In genomic region chr15:74817370-74817737, GRCh38 we compare ENCODE assay signal across 12 cellular contexts. TPM values are rescaled to one million over a fixed set of nuclear protein-coding genes. Genes with fewer than 3 reads are reported as not detected.
A peak's percentile ranks its signal among the peaks of the same experiment; 100 is the strongest.
DNase-seq lines count a peak whose midpoint lies in the region; ATAC-seq and TF ChIP-seq lines count a peak whose summit lies in the region.
"Had no signal": no experiment of that assay in that cellular context is flagged by ENCODE, and none has a peak within 500 bp of the region (broad histone marks: within the 10 kb centered on the region; RNA-seq: fewer than 3 reads in every experiment).

No MANE protein-coding gene starts in this region.

- H3K27ac Mint-ChIP-seq in naive thymus-derived CD4-positive, alpha-beta T cell = no peak overlapping the region
- H3K27ac Mint-ChIP-seq: activated naive CD4-positive, alpha-beta T cell treated with anti-CD3 and anti-CD28 coated beads, Interleukin-2, amount 50 U/mL, for 24 hours had no signal

- no peaks in the 10 kb centered on the region for H3K9me3 ChIP-seq in naive thymus-derived CD4-positive, alpha-beta T cell (ENCODE audit: control insufficient read depth in 2 of 3, low read length in 3 of 3)

- intact Hi-C loops in naive thymus-derived CD4-positive, alpha-beta T cell (cut with micrococcal nuclease) = no loop called here

- H3K36me3 Mint-ChIP-seq in naive thymus-derived CD4-positive, alpha-beta T cell = no peaks in the 10 kb centered on the region
- H3K36me3 Mint-ChIP-seq: activated naive CD4-positive, alpha-beta T cell treated with anti-CD3 and anti-CD28 coated beads, Interleukin-2, amount 50 U/mL, for 24 hours had no signal

- no peak overlapping the region for H3K27ac ChIP-seq in naive thymus-derived CD4-positive, alpha-beta T cell (ENCODE audit: low read depth, low read length)

- H3K4me3 ChIP-seq in AG04449 (ENCODE audit: low read depth, low read length) = no peak overlapping the region
- no peak overlapping the region for H3K4me3 ChIP-seq in naive thymus-derived CD4-positive, alpha-beta T cell (ENCODE audit: low read length)
- H3K4me3 ChIP-seq: lung had no signal

- no peaks in the 10 kb centered on the region for H3K36me3 ChIP-seq in naive thymus-derived CD4-positive, alpha-beta T cell (ENCODE audit: control insufficient read depth in 2 of 3, insufficient read depth in 3 of 3, low read length in 3 of 3)

- H3K27me3 Mint-ChIP-seq in naive thymus-derived CD4-positive, alpha-beta T cell = peaks cover 0 to 3% (median 0%) of the 10 kb centered on the region in 5 donors
- H3K27me3 Mint-ChIP-seq: activated naive CD4-positive, alpha-beta T cell treated with anti-CD3 and anti-CD28 coated beads, Interleukin-2, amount 50 U/mL, for 24 hours had no signal

- DNase-seq in AG04449 (ENCODE audit: low read depth, low spot score) = no peak
- peak; percentile 71 for DNase-seq in HuH-7.5 (ENCODE audit: low spot score)
- DNase-seq in T47D (ENCODE audit: low read depth in 1 of 2, low spot score in 1 of 2) = peak; percentile 82 to 97
- peak; percentile 79 for DNase-seq in kidney tubule cell (ENCODE audit: low spot score)
- no peak for DNase-seq in GDM1 (lab: John Stamatoyannopoulos, UW)
- DNase-seq in NCI-H2107 treated with DMSO at 0.1 percent for 48 hours (lab: John Stamatoyannopoulos, UW; ENCODE audit: unreplicated experiment) = no peak
- no peak for DNase-seq in naive thymus-derived CD4-positive, alpha-beta T cell
- DNase-seq: NCI-H748 treated with DMSO at 0.1 percent for 48 hours had no signal

- TF ChIP-seq CTCF in AG04449 (IDR thresholded peaks at IDR 0.05; ENCODE audit: insufficient read depth, low read length, missing control alignments) = peak; percentile 40

- in situ Hi-C loops in T47D (cut with HindIII; ENCODE audit: low pct_unique_long_range_greater_than_20kb, low sequenced_read_pairs) = no loop called here

- no peak for ATAC-seq in naive thymus-derived CD4-positive, alpha-beta T cell
- no peak for ATAC-seq in HG02885 (IDR thresholded peaks at IDR 0.05; ENCODE audit: poor library complexity, unreplicated experiment)

- CTCF ChIA-PET in AG04449 (lab: Yijun Ruan, JAX) = interaction anchor here (0.7 to 1.9 kb wide), 9 partner anchors 10 to 84 kb away, joined by 3 to 9 read pairs (median 4); partner anchors contain the start of gene MPI
- CTCF ChIA-PET in naive thymus-derived CD4-positive, alpha-beta T cell (lab: Charles Lee) = no interaction called here

- H3K4me1 ChIP-seq in naive thymus-derived CD4-positive, alpha-beta T cell (ENCODE audit: control insufficient read depth in 2 of 2, insufficient read depth in 2 of 2, low read length in 2 of 2) = no peaks in the 10 kb centered on the region

- no peak overlapping the region for H3K4me3 Mint-ChIP-seq in naive thymus-derived CD4-positive, alpha-beta T cell
- H3K4me3 Mint-ChIP-seq: activated naive CD4-positive, alpha-beta T cell treated with anti-CD3 and anti-CD28 coated beads, Interleukin-2, amount 50 U/mL, for 24 hours had no signal

- POLR2A ChIA-PET in AG04449 (lab: Yijun Ruan, JAX) = no interaction called here
- POLR2A ChIA-PET in naive thymus-derived CD4-positive, alpha-beta T cell (lab: Charles Lee) = no interaction called here

- H3K4me1 Mint-ChIP-seq in naive thymus-derived CD4-positive, alpha-beta T cell = peaks cover 0 to 17% (median 0%) of the 10 kb centered on the region in 7 donors

- H3K27me3 ChIP-seq in naive thymus-derived CD4-positive, alpha-beta T cell (ENCODE audit: control insufficient read depth in 2 of 2, insufficient read depth in 2 of 2, low read length in 2 of 2) = no peaks in the 10 kb centered on the region

- H3K9me3 Mint-ChIP-seq in naive thymus-derived CD4-positive, alpha-beta T cell = no peaks in the 10 kb centered on the region
- H3K9me3 Mint-ChIP-seq: activated naive CD4-positive, alpha-beta T cell treated with anti-CD3 and anti-CD28 coated beads, Interleukin-2, amount 50 U/mL, for 24 hours had no signal

RNA-seq across cellular contexts. Expression of gene LMAN1L, which starts 4.7 kb away (rescaled TPM):
- total RNA-seq in naive thymus-derived CD4-positive, alpha-beta T cell = 1 to 10 TPM in 4 of 5 experiments, under 1 TPM in 1; 0.35 to 2.4 (median 1.3) TPM
- polyA plus RNA-seq in naive thymus-derived CD4-positive, alpha-beta T cell = not detected
- total RNA-seq: Daoy had no signal

RNA-seq across cellular contexts. Expression of gene CPLX3, which starts 9.1 kb away (rescaled TPM):
- under 1 TPM in 2 of 5 experiments, not detected in 3; 0.27 to 0.60 TPM for total RNA-seq in naive thymus-derived CD4-positive, alpha-beta T cell
- polyA plus RNA-seq in naive thymus-derived CD4-positive, alpha-beta T cell = not detected
- total RNA-seq: Daoy, lung had no signal

RNA-seq across cellular contexts. Expression of gene ULK3, which starts 25.6 kb away (rescaled TPM):
- total RNA-seq in naive thymus-derived CD4-positive, alpha-beta T cell = 100 to 1,000 TPM in 1 of 5 experiments, 10 to 100 TPM in 4; 53.2 to 106 (median 59.2) TPM
- 10 to 100 TPM; 15.4 to 32.8 TPM for polyA plus RNA-seq in naive thymus-derived CD4-positive, alpha-beta T cell

RNA-seq across cellular contexts. Expression of gene CSK, which starts 35.5 kb away (rescaled TPM):
- total RNA-seq in naive thymus-derived CD4-positive, alpha-beta T cell = 100 to 1,000 TPM; 163 to 421 (median 228) TPM
- 100 to 1,000 TPM in 1 of 2 donors, 10 to 100 TPM in 1; 67.7 to 144 TPM for polyA plus RNA-seq in naive thymus-derived CD4-positive, alpha-beta T cell

RNA-seq across cellular contexts. Expression of gene SCAMP2, which starts 55.8 kb away (rescaled TPM):
- 100 to 1,000 TPM in 3 of 5 experiments, 10 to 100 TPM in 2; 78.9 to 130 (median 116) TPM for total RNA-seq in naive thymus-derived CD4-positive, alpha-beta T cell
- polyA plus RNA-seq in naive thymus-derived CD4-positive, alpha-beta T cell = 100 to 1,000 TPM; 131 to 141 TPM

Comparison
In these comparisons a context has a peak if more than half of its experiments do, and no peak if none do; other contexts are left out.
1. DNase-seq: peak in HuH-7.5 (single experiment), T47D (2 of 2) and kidney tubule cell (single experiment); none in AG04449 (single experiment), GDM1 (single experiment), NCI-H2107 treated with DMSO at 0.1 percent for 48 hours (single experiment) and naive thymus-derived CD4-positive, alpha-beta T cell (0 of 9).